In genomic region chr4:121484633-121485032, GRCh38 we compare ENCODE assay signal across 8 cellular contexts.
A peak's percentile ranks its signal among the peaks of the same experiment; 100 is the strongest.
DNase-seq lines count a peak whose midpoint lies in the region; ATAC-seq and TF ChIP-seq lines count a peak whose summit lies in the region.

No MANE protein-coding gene starts in this region.

- H3K27ac Mint-ChIP-seq in endothelial cell (ENCODE audit: unreplicated experiment): no peak overlapping the region
- H3K27ac Mint-ChIP-seq in natural killer cell treated with Interleukin-12 subunit alpha and Interleukin-12 subunit beta and Interleukin-15 and Interleukin-18, amount 100 ng/mL, for 72 hours: no peak overlapping the region
- H3K27ac Mint-ChIP-seq in activated T-cell treated with anti-CD3 and anti-CD28 coated beads, Interleukin-2, amount 50 U/mL, for 24 hours: no peak overlapping the region

- H4K20me1 ChIP-seq in OCI-LY3 (ENCODE audit: insufficient read depth, low read length): no peaks in the 10 kb centered on the region

- H3K9me3 ChIP-seq in OCI-LY3 (ENCODE audit: insufficient read depth, low read length): no peaks in the 10 kb centered on the region

- peak; percentile 78 for TF ChIP-seq CTCF in OCI-LY3 (IDR thresholded peaks at IDR 0.05; ENCODE audit: low read depth, low read length)
- no peak for TF ChIP-seq CTCF in endothelial cell (IDR thresholded peaks at IDR 0.05; ENCODE audit: unreplicated experiment)

- H3K36me3 Mint-ChIP-seq in endothelial cell (ENCODE audit: low read depth, unreplicated experiment): peaks cover 4% of the 10 kb centered on the region
- H3K36me3 Mint-ChIP-seq in natural killer cell treated with Interleukin-12 subunit alpha and Interleukin-12 subunit beta and Interleukin-15 and Interleukin-18, amount 100 ng/mL, for 72 hours: no peaks in the 10 kb centered on the region
- no peaks in the 10 kb centered on the region for H3K36me3 Mint-ChIP-seq in activated T-cell treated with anti-CD3 and anti-CD28 coated beads, Interleukin-2, amount 50 U/mL, for 24 hours (ENCODE audit: low read depth)

- H3K27me3 Mint-ChIP-seq in endothelial cell (ENCODE audit: unreplicated experiment): no peaks in the 10 kb centered on the region
- H3K27me3 Mint-ChIP-seq in natural killer cell treated with Interleukin-12 subunit alpha and Interleukin-12 subunit beta and Interleukin-15 and Interleukin-18, amount 100 ng/mL, for 72 hours: peaks cover 13 to 26% of the 10 kb centered on the region in 2 donors
- H3K27me3 Mint-ChIP-seq in activated T-cell treated with anti-CD3 and anti-CD28 coated beads, Interleukin-2, amount 50 U/mL, for 24 hours: peaks cover 34% of the 10 kb centered on the region

- peak; percentile 73 for DNase-seq in EH (ENCODE audit: low read depth)
- peak; percentile 15 for DNase-seq in endothelial cell (ENCODE audit: low spot score)
- no peak for DNase-seq in natural killer cell treated with Interleukin-12 subunit alpha and Interleukin-12 subunit beta and Interleukin-15 and Interleukin-18, amount 100 ng/mL, for 72 hours (ENCODE audit: low spot score)
- DNase-seq in putamen (ENCODE audit: low spot score): no peak
- no peak for DNase-seq in activated T-cell treated with anti-CD3 and anti-CD28 coated beads, Interleukin-2, amount 50 U/mL, for 24 hours

- H3K9ac ChIP-seq in OCI-LY3 (ENCODE audit: low read length): no peak overlapping the region

- no peaks in the 10 kb centered on the region for H3K4me1 Mint-ChIP-seq in endothelial cell (ENCODE audit: unreplicated experiment)
- H3K4me1 Mint-ChIP-seq in natural killer cell treated with Interleukin-12 subunit alpha and Interleukin-12 subunit beta and Interleukin-15 and Interleukin-18, amount 100 ng/mL, for 72 hours (ENCODE audit: low read depth in 2 of 2): no peaks in the 10 kb centered on the region
- H3K4me1 Mint-ChIP-seq in activated T-cell treated with anti-CD3 and anti-CD28 coated beads, Interleukin-2, amount 50 U/mL, for 24 hours (ENCODE audit: low read depth): no peaks in the 10 kb centered on the region

- no peak overlapping the region for H3K4me2 ChIP-seq in OCI-LY3 (ENCODE audit: low read length)

- no peak overlapping the region for H3K4me3 ChIP-seq in OCI-LY3 (ENCODE audit: low read length)

- ATAC-seq in GM19035 (IDR thresholded peaks at IDR 0.05; ENCODE audit: unreplicated experiment): peak; percentile 97
- ATAC-seq in HG03060 (IDR thresholded peaks at IDR 0.05; ENCODE audit: low read depth, unreplicated experiment): peak; percentile 77
- peak; percentile 58 to 78 for ATAC-seq in natural killer cell treated with Interleukin-12 subunit alpha and Interleukin-12 subunit beta and Interleukin-15 and Interleukin-18, amount 100 ng/mL, for 72 hours

- H3K4me1 ChIP-seq in OCI-LY3 (ENCODE audit: low read length): no peaks in the 10 kb centered on the region

- no peak overlapping the region for H3K4me3 Mint-ChIP-seq in endothelial cell (ENCODE audit: unreplicated experiment)
- no peak overlapping the region for H3K4me3 Mint-ChIP-seq in natural killer cell treated with Interleukin-12 subunit alpha and Interleukin-12 subunit beta and Interleukin-15 and Interleukin-18, amount 100 ng/mL, for 72 hours
- H3K4me3 Mint-ChIP-seq in activated T-cell treated with anti-CD3 and anti-CD28 coated beads, Interleukin-2, amount 50 U/mL, for 24 hours: no peak overlapping the region

- H3K27ac ChIP-seq in OCI-LY3 (ENCODE audit: low read length): no peak overlapping the region

- 0 out of 2 replicates have a peak, but pooled peaks cover 5% of the 10 kb centered on the region for H3K27me3 ChIP-seq in OCI-LY3 (ENCODE audit: low read depth, low read length)

- H3K36me3 ChIP-seq in OCI-LY3 (replicated peaks; ENCODE audit: low read depth, low read length): no peaks in the 10 kb centered on the region

- H3K79me2 ChIP-seq in OCI-LY3 (ENCODE audit: low read length): no peaks in the 10 kb centered on the region

- H2AFZ ChIP-seq in OCI-LY3 (ENCODE audit: low read depth, low read length): no peak overlapping the region

- H3K9me3 Mint-ChIP-seq in endothelial cell (ENCODE audit: unreplicated experiment): no peaks in the 10 kb centered on the region
- H3K9me3 Mint-ChIP-seq in natural killer cell treated with Interleukin-12 subunit alpha and Interleukin-12 subunit beta and Interleukin-15 and Interleukin-18, amount 100 ng/mL, for 72 hours: no peaks in the 10 kb centered on the region
- no peaks in the 10 kb centered on the region for H3K9me3 Mint-ChIP-seq in activated T-cell treated with anti-CD3 and anti-CD28 coated beads, Interleukin-2, amount 50 U/mL, for 24 hours

Comparison
In these comparisons a context has a peak if more than half of its experiments do, and no peak if none do; other contexts are left out.
1. DNase-seq: peak in EH (single experiment) and endothelial cell (single experiment); none in natural killer cell treated with Interleukin-12 subunit alpha and Interleukin-12 subunit beta and Interleukin-15 and Interleukin-18, amount 100 ng/mL, for 72 hours (single experiment), putamen (single experiment) and activated T-cell treated with anti-CD3 and anti-CD28 coated beads, Interleukin-2, amount 50 U/mL, for 24 hours (single experiment).
2. Peak in every context shown above with its lines, with median percentiles within 50 percentile points of each other: ATAC-seq.